ENCODE assay signal across 29 cellular contexts in genomic region chr20:61917459-61917858, GRCh38.
"Had no signal": no experiment of that assay in that cellular context is flagged by ENCODE, and none has a peak within 500 bp of the region (broad histone marks: within the 10 kb centered on the region; RNA-seq: fewer than 3 reads in every experiment).

No MANE protein-coding gene starts in this region.

- DNase-seq: activated B cell treated with CpG ODN at 0.5 μM for 24 hours; activated CD4-positive, alpha-beta T cell treated with anti-CD3 and anti-CD28 coated beads for 48 hours; activated CD4-positive, alpha-beta T cell treated with anti-CD3 and anti-CD28 coated beads, Interleukin-2, amount 50 U/mL, for 1 hour; activated CD4-positive, alpha-beta T cell treated with anti-CD3 and anti-CD28 coated beads, Interleukin-2, amount 50 U/mL, for 48 hours; activated CD8-positive, alpha-beta memory T cell treated with anti-CD3 and anti-CD28 coated beads for 24 hours; activated CD8-positive, alpha-beta T cell treated with anti-CD3 and anti-CD28 coated beads for 36 hours; activated effector memory CD4-positive, alpha-beta T cell treated with Interleukin-2 at 50 U/mL for 16 hours; activated gamma-delta T cell treated with Interleukin-2 at 50 U/mL for 16 hours; activated naive CD4-positive, alpha-beta T cell treated with anti-CD3 and anti-CD28 coated beads, Interleukin-2, amount 50 U/mL, for 16 hours; activated naive CD4-positive, alpha-beta T cell treated with Interleukin-2 at 50 U/mL for 16 hours; activated T-cell treated with anti-CD3 and anti-CD28 coated beads, Interleukin-2, amount 50 U/mL, for 4 hours; amniotic stem cell; anterior cingulate cortex; brain microvascular endothelial cell; caudate nucleus; cortex of kidney; dermis blood vessel endothelial cell; effector CD4-positive, alpha-beta T cell; effector memory CD8-positive, alpha-beta T cell; erythroblast; foreskin keratinocyte; gastrocnemius medialis; T-helper 1 cell; T-helper 17 cell; T1000; WERI-Rb-1 had no signal

- H3K4me1 ChIP-seq: esophagus muscularis mucosa, foreskin keratinocyte, gastrocnemius medialis had no signal

- H3K4me3 ChIP-seq: esophagus muscularis mucosa, gastrocnemius medialis had no signal

- H3K36me3 ChIP-seq: brain microvascular endothelial cell, esophagus muscularis mucosa, gastrocnemius medialis, WERI-Rb-1 had no signal

- H3K27me3 ChIP-seq: brain microvascular endothelial cell, foreskin keratinocyte, gastrocnemius medialis had no signal

- H3K9me3 ChIP-seq: esophagus muscularis mucosa, gastrocnemius medialis had no signal

- ATAC-seq: activated CD4-positive, CD25-positive, alpha-beta regulatory T cell treated with anti-CD3 and anti-CD28 coated beads, Interleukin-2, amount 50 U/mL, for 24 hours; activated CD8-positive, alpha-beta T cell treated with anti-CD3 and anti-CD28 coated beads for 36 hours; activated T-cell treated with anti-CD3 and anti-CD28 coated beads, Interleukin-2, amount 50 U/mL, for 4 hours; activated T-helper 17 cell treated with anti-CD3 and anti-CD28 coated beads, Interleukin-2, amount 50 U/mL, for 72 hours; effector memory CD8-positive, alpha-beta T cell; foreskin keratinocyte; gastrocnemius medialis; T-helper 17 cell had no signal

- H3K27ac ChIP-seq: brain microvascular endothelial cell, esophagus muscularis mucosa, foreskin keratinocyte, gastrocnemius medialis, WERI-Rb-1 had no signal
